ENCODE assay signal across 8 cellular contexts in genomic region chr17:79843475-79843916, GRCh38. TPM values are rescaled to one million over a fixed set of nuclear protein-coding genes. Genes with fewer than 3 reads are reported as not detected.
DNase-seq lines count a peak whose midpoint lies in the region; ATAC-seq lines count a peak whose summit lies in the region.

No MANE protein-coding gene starts in this region.

- no peak overlapping the region for H3K27ac ChIP-seq in stomach smooth muscle (ENCODE audit: low read length)

- H3K27me3 ChIP-seq in stomach smooth muscle (ENCODE audit: control insufficient read depth in 1 of 2, insufficient read depth in 2 of 2, low read length in 2 of 2): peaks cover 28 to 48% of the 10 kb centered on the region in 2 donors

- DNase-seq in DMS53 (lab: John Stamatoyannopoulos, UW) (peak; percentile 51), DMS53 treated with DMSO at 0.1 percent for 48 hours (lab: John Stamatoyannopoulos, UW; ENCODE audit: unreplicated experiment) (no peak), left lobe of liver (ENCODE audit: low spot score) (peak; percentile 53), iPS-NIHi7 (ENCODE audit: extremely low spot score) (no peak)
- peak; percentile 37 for DNase-seq in activated naive CD4-positive, alpha-beta T cell treated with anti-CD3 and anti-CD28 coated beads, Interleukin-2, amount 50 U/mL, for 16 hours
- DNase-seq in stimulated activated CD4-positive, alpha-beta T cell treated with anti-CD3 and anti-CD28 coated beads, Interleukin-2, amount 100 ng/mL, for 24 hours: no peak

- H3K9ac ChIP-seq in stomach smooth muscle (ENCODE audit: low read length in 2 of 2): peak overlapping the region in 1 of 2 donors; percentile 48

- peak overlapping the region; percentile 69 to 73 for H3K4me3 ChIP-seq in stomach smooth muscle (ENCODE audit: low read length in 2 of 2)

- no peaks in the 10 kb centered on the region for H3K36me3 ChIP-seq in stomach smooth muscle (ENCODE audit: control insufficient read depth in 2 of 2, insufficient read depth in 2 of 2, low read length in 2 of 2)

- ATAC-seq in left lobe of liver: no peak
- no peak for ATAC-seq in GM21423 (IDR thresholded peaks at IDR 0.05; ENCODE audit: unreplicated experiment)

- H3K4me1 ChIP-seq in stomach smooth muscle (ENCODE audit: control insufficient read depth, insufficient read depth, low read length): peaks cover 45% of the 10 kb centered on the region

- H3K9me3 ChIP-seq in stomach smooth muscle (ENCODE audit: control insufficient read depth in 2 of 2, low read length in 2 of 2): no peaks in the 10 kb centered on the region

RNA-seq across cellular contexts. Expression of gene CBX4, which starts 4.3 kb away (rescaled TPM):
- 14.8 TPM for total RNA-seq in left lobe of liver

RNA-seq across cellular contexts. Expression of gene CBX8, which starts 46.6 kb away (rescaled TPM):
- total RNA-seq in left lobe of liver: 3.7 TPM

Comparison
In these comparisons a context has a peak if more than half of its experiments do, and no peak if none do; other contexts are left out.
1. DNase-seq: peak in DMS53 (single experiment), activated naive CD4-positive, alpha-beta T cell treated with anti-CD3 and anti-CD28 coated beads, Interleukin-2, amount 50 U/mL, for 16 hours (single experiment) and left lobe of liver (single experiment); none in DMS53 treated with DMSO at 0.1 percent for 48 hours (single experiment), stimulated activated CD4-positive, alpha-beta T cell treated with anti-CD3 and anti-CD28 coated beads, Interleukin-2, amount 100 ng/mL, for 24 hours (0 of 2) and iPS-NIHi7 (single experiment).